In the genomic region with DNA sequence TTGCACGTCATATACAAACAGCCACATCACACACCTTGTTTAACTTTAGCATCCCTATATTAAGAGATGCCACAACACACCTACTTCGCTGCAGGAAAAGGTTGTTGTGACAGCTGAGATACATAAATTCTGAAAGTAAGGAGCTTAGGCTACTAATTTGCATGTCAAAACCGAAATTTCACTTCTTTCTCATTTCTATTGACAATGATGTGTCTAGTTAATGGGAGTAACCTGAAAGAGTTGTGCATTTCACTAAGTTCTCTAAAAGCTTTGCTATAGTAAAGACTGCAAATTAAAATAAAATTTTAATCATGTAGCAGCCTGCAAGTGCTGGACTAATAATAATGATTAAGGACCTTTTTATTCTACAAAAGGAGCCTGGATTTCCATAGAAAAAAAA, we compare ENCODE assay signal across 30 cellular contexts.
"Had no signal": no experiment of that assay in that cellular context is flagged by ENCODE, and none has a peak within 500 bp of the region (broad histone marks: within the 10 kb centered on the region; RNA-seq: fewer than 3 reads in every experiment).

No MANE protein-coding gene starts in this region.

- H3K27ac ChIP-seq: neural progenitor cell, ovary, parathyroid adenoma, psoas muscle, right lobe of liver, sigmoid colon, spleen, suprapubic skin, testis, tibial artery, transverse colon had no signal

- H3K27me3 Mint-ChIP-seq: naive thymus-derived CD4-positive, alpha-beta T cell; progenitor cell of endocrine pancreas; stimulated activated memory B cell treated with anti-CD40 and anti-IgM and Interleukin-4, amounts not matched to agents 10 μg/mL and 1 μg/mL and 100 μg/mL, for 72 hours; stimulated activated naive CD8-positive, alpha-beta T cell treated with anti-CD3 and anti-CD28 coated beads, Interleukin-15, amount 100 ng/mL, for 72 hours; type B pancreatic cell had no signal

- DNase-seq: naive thymus-derived CD4-positive, alpha-beta T cell; natural killer cell; occipital lobe; ovary; posterior cingulate gyrus; psoas muscle; right cardiac atrium; right lobe of liver; sigmoid colon; small intestine; spleen; stimulated activated CD4-positive, alpha-beta T cell treated with anti-CD3 and anti-CD28 coated beads, Interleukin-12 subunit alpha, Interleukin-12 subunit beta, amount 100 ng/mL, for 4 hours; stimulated activated CD4-positive, alpha-beta T cell treated with anti-CD3 and anti-CD28 coated beads, Interleukin-1b, Interleukin-23, amount 100 ng/mL, for 48 hours; stimulated activated CD4-positive, alpha-beta T cell treated with anti-CD3 and anti-CD28 coated beads, Interleukin-4, amount 100 ng/mL, for 1 hour; stimulated activated CD4-positive, alpha-beta T cell treated with anti-CD3 and anti-CD28 coated beads, Interleukin-4, amount 100 ng/mL, for 4 hours; stimulated activated CD8-positive, alpha-beta memory T cell treated with anti-CD3 and anti-CD28 coated beads, Interleukin-4, amount 100 ng/mL, for 48 hours; stimulated activated naive CD4-positive, alpha-beta T cell; stimulated activated naive CD8-positive, alpha-beta T cell treated with anti-CD3 and anti-CD28 coated beads, Interleukin-15, amount 100 ng/mL, for 72 hours; stimulated activated naive CD8-positive, alpha-beta T cell treated with anti-CD3 and anti-CD28 coated beads, Interleukin-15, Interleukin-2, amounts not matched to agents 100 U/mL and 50 U/mL, for 24 hours; substantia nigra; testis; tibial artery; transverse colon had no signal

- H3K4me3 ChIP-seq: neural progenitor cell, ovary, psoas muscle, right lobe of liver, sigmoid colon, spleen, suprapubic skin, testis, tibial artery, transverse colon had no signal

- H3K27ac Mint-ChIP-seq: naive thymus-derived CD4-positive, alpha-beta T cell; natural killer cell; nephron; neural progenitor cell; progenitor cell of endocrine pancreas; stimulated activated memory B cell treated with anti-CD40 and anti-IgM and Interleukin-4, amounts not matched to agents 10 μg/mL and 1 μg/mL and 100 μg/mL, for 72 hours; stimulated activated naive CD8-positive, alpha-beta T cell treated with anti-CD3 and anti-CD28 coated beads, Interleukin-15, amount 100 ng/mL, for 72 hours; type B pancreatic cell had no signal

- H3K79me2 ChIP-seq: parathyroid adenoma had no signal

- H3K4me1 Mint-ChIP-seq: naive thymus-derived CD4-positive, alpha-beta T cell; natural killer cell; nephron; neural progenitor cell; stimulated activated memory B cell treated with anti-CD40 and anti-IgM and Interleukin-4, amounts not matched to agents 10 μg/mL and 1 μg/mL and 100 μg/mL, for 72 hours; stimulated activated naive CD8-positive, alpha-beta T cell treated with anti-CD3 and anti-CD28 coated beads, Interleukin-15, amount 100 ng/mL, for 72 hours had no signal

- H3K9ac ChIP-seq: neural progenitor cell, parathyroid adenoma had no signal

- ATAC-seq: naive thymus-derived CD4-positive, alpha-beta T cell; natural killer cell; psoas muscle; right cardiac atrium; right lobe of liver; stimulated activated memory B cell treated with anti-CD40 and anti-IgM and Interleukin-4, amounts not matched to agents 10 μg/mL and 1 μg/mL and 100 μg/mL, for 72 hours; stimulated activated naive CD8-positive, alpha-beta T cell treated with anti-CD3 and anti-CD28 coated beads, Interleukin-15, amount 100 ng/mL, for 72 hours; stimulated activated naive CD8-positive, alpha-beta T cell treated with anti-CD3 and anti-CD28 coated beads, Interleukin-15, Interleukin-2, amounts not matched to agents 100 U/mL and 50 U/mL, for 24 hours had no signal

- H3K4me2 ChIP-seq: neural progenitor cell had no signal

- H3K36me3 Mint-ChIP-seq: naive thymus-derived CD4-positive, alpha-beta T cell; neural progenitor cell; stimulated activated memory B cell treated with anti-CD40 and anti-IgM and Interleukin-4, amounts not matched to agents 10 μg/mL and 1 μg/mL and 100 μg/mL, for 72 hours; type B pancreatic cell had no signal

- H3K4me1 ChIP-seq: neural progenitor cell, parathyroid adenoma, psoas muscle, right lobe of liver, sigmoid colon, spleen, suprapubic skin, testis, tibial artery, transverse colon had no signal

- H3K9me3 ChIP-seq: ovary, psoas muscle, right lobe of liver, sigmoid colon, suprapubic skin, testis, tibial artery, transverse colon had no signal

- H3K9me3 Mint-ChIP-seq: nephron; neural progenitor cell; stimulated activated memory B cell treated with anti-CD40 and anti-IgM and Interleukin-4, amounts not matched to agents 10 μg/mL and 1 μg/mL and 100 μg/mL, for 72 hours; type B pancreatic cell had no signal

- H2AFZ ChIP-seq: neural progenitor cell, parathyroid adenoma had no signal

- H3K36me3 ChIP-seq: neural progenitor cell, ovary, right lobe of liver, sigmoid colon, spleen, suprapubic skin, tibial artery, transverse colon had no signal

- H3K27me3 ChIP-seq: neural progenitor cell, ovary, right lobe of liver, sigmoid colon, spleen, suprapubic skin, testis, tibial artery, transverse colon had no signal

- H3K4me3 Mint-ChIP-seq: naive thymus-derived CD4-positive, alpha-beta T cell; natural killer cell; nephron; neural progenitor cell; stimulated activated memory B cell treated with anti-CD40 and anti-IgM and Interleukin-4, amounts not matched to agents 10 μg/mL and 1 μg/mL and 100 μg/mL, for 72 hours; stimulated activated naive CD8-positive, alpha-beta T cell treated with anti-CD3 and anti-CD28 coated beads, Interleukin-15, amount 100 ng/mL, for 72 hours; type B pancreatic cell had no signal
